ENCODE assay signal across 27 cellular contexts in the genomic region with DNA sequence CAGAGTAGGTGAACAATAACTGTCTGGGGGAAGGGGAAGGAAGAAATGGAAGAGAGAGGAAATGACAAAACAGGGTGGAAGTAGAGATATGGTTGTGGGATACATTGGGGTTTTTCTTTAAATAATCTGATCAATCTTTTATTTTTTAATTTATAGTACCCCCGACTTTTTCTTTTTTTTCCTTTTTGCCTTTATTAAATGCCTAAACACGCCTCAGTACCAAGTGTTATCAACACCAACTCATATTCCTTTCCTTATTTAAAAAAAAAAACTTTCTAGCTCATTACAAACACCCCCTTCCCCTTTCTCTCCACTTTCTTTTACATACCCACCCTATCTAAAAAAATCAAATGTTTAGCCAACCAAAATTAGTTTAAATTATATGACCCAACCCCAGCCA. TPM values are rescaled to one million over a fixed set of nuclear protein-coding genes. Genes with fewer than 3 reads are reported as not detected.
"Had no signal": no experiment of that assay in that cellular context is flagged by ENCODE, and none has a peak within 500 bp of the region (broad histone marks: within the 10 kb centered on the region; RNA-seq: fewer than 3 reads in every experiment).

No MANE protein-coding gene starts in this region.

- DNase-seq: activated CD4-positive, alpha-beta T cell treated with anti-CD3 and anti-CD28 coated beads for 36 hours; activated CD8-positive, alpha-beta memory T cell treated with anti-CD3 and anti-CD28 coated beads, Interleukin-2, amount 50 U/mL, for 4 hours; activated CD8-positive, alpha-beta T cell treated with anti-CD3 and anti-CD28 coated beads for 36 hours; activated effector memory CD4-positive, alpha-beta T cell treated with anti-CD3 and anti-CD28 coated beads, Interleukin-2, amount 50 U/mL, for 16 hours; activated naive CD4-positive, alpha-beta T cell treated with Interleukin-2 at 50 U/mL for 16 hours; activated naive CD8-positive, alpha-beta T cell treated with anti-CD3 and anti-CD28 coated beads, Interleukin-2, amount 50 U/mL, for 24 hours; amniotic stem cell; cerebellar nuclear complex; NCI-H146; NCI-H187 treated with DMSO at 0.1 percent for 48 hours; NCI-H2081 treated with DMSO at 0.1 percent for 48 hours; NCI-H446; NCI-H524; Peyer's patch; Right ventricle myocardium superior; T1000; WERI-Rb-1 had no signal

- H3K4me2 ChIP-seq: KMS-11 had no signal

- H3K27ac ChIP-seq: ascending aorta, KMS-11, Peyer's patch, RWPE1, SJSA1, WERI-Rb-1 had no signal

- H3K27ac Mint-ChIP-seq: activated CD4-positive, alpha-beta T cell treated with anti-CD3 and anti-CD28 coated beads for 36 hours; activated CD8-positive, alpha-beta T cell treated with anti-CD3 and anti-CD28 coated beads for 36 hours; activated naive CD4-positive, alpha-beta T cell treated with anti-CD3 and anti-CD28 coated beads, Interleukin-2, amount 50 U/mL, for 72 hours; activated naive CD8-positive, alpha-beta T cell treated with anti-CD3 and anti-CD28 coated beads, Interleukin-2, amount 50 U/mL, for 24 hours; activated T-helper 1 cell treated with anti-CD3 and anti-CD28 coated beads, Interleukin-12 subunit alpha, Interleukin-12 subunit beta, Interleukin-2, Interleukin-4 antibody, amounts not matched to agents 30 ng/mL and 10 ng/mL and 1 ng/mL, durations not matched to agents 14 hours and 24 hours and 36 hours; IgD-negative memory B cell; T-helper 1 cell treated with Interleukin-12 subunit alpha and Interleukin-12 subunit beta and Interleukin-4 antibody, amounts not matched to agents 30 μg/mL and 1 μg/mL, for 36 hours had no signal

- H3K9me3 ChIP-seq: ascending aorta, Peyer's patch, SJSA1 had no signal

- H3K4me3 ChIP-seq: ascending aorta, Peyer's patch, SJSA1 had no signal

- H3K9ac ChIP-seq: KMS-11 had no signal

- H3K27me3 Mint-ChIP-seq: activated CD4-positive, alpha-beta T cell treated with anti-CD3 and anti-CD28 coated beads for 36 hours; activated CD8-positive, alpha-beta T cell treated with anti-CD3 and anti-CD28 coated beads for 36 hours; activated naive CD8-positive, alpha-beta T cell treated with anti-CD3 and anti-CD28 coated beads, Interleukin-2, amount 50 U/mL, for 24 hours; brain; IgD-negative memory B cell had no signal

- H3K4me1 ChIP-seq: ascending aorta, Peyer's patch had no signal

- H3K4me3 Mint-ChIP-seq: activated CD4-positive, alpha-beta T cell treated with anti-CD3 and anti-CD28 coated beads for 36 hours; activated CD8-positive, alpha-beta T cell treated with anti-CD3 and anti-CD28 coated beads for 36 hours; activated naive CD8-positive, alpha-beta T cell treated with anti-CD3 and anti-CD28 coated beads, Interleukin-2, amount 50 U/mL, for 24 hours; activated T-helper 1 cell treated with anti-CD3 and anti-CD28 coated beads, Interleukin-12 subunit alpha, Interleukin-12 subunit beta, Interleukin-2, Interleukin-4 antibody, amounts not matched to agents 30 ng/mL and 10 ng/mL and 1 ng/mL, durations not matched to agents 14 hours and 24 hours and 36 hours; brain; T-helper 1 cell treated with Interleukin-12 subunit alpha and Interleukin-12 subunit beta and Interleukin-4 antibody, amounts not matched to agents 30 μg/mL and 1 μg/mL, for 36 hours had no signal

- ATAC-seq: activated CD4-positive, alpha-beta T cell treated with anti-CD3 and anti-CD28 coated beads for 36 hours; activated CD8-positive, alpha-beta T cell treated with anti-CD3 and anti-CD28 coated beads for 36 hours; activated naive CD4-positive, alpha-beta T cell treated with anti-CD3 and anti-CD28 coated beads, Interleukin-2, amount 50 U/mL, for 72 hours; activated naive CD8-positive, alpha-beta T cell treated with anti-CD3 and anti-CD28 coated beads, Interleukin-2, amount 50 U/mL, for 24 hours had no signal

- FAIRE-seq: TTC549 had no signal

- H3K4me1 Mint-ChIP-seq: activated CD4-positive, alpha-beta T cell treated with anti-CD3 and anti-CD28 coated beads for 36 hours; activated naive CD8-positive, alpha-beta T cell treated with anti-CD3 and anti-CD28 coated beads, Interleukin-2, amount 50 U/mL, for 24 hours; brain had no signal

- H3K9me3 Mint-ChIP-seq: activated CD8-positive, alpha-beta T cell treated with anti-CD3 and anti-CD28 coated beads for 36 hours; activated naive CD4-positive, alpha-beta T cell treated with anti-CD3 and anti-CD28 coated beads, Interleukin-2, amount 50 U/mL, for 72 hours; activated naive CD8-positive, alpha-beta T cell treated with anti-CD3 and anti-CD28 coated beads, Interleukin-2, amount 50 U/mL, for 24 hours; activated T-helper 1 cell treated with anti-CD3 and anti-CD28 coated beads, Interleukin-12 subunit alpha, Interleukin-12 subunit beta, Interleukin-2, Interleukin-4 antibody, amounts not matched to agents 30 ng/mL and 10 ng/mL and 1 ng/mL, durations not matched to agents 14 hours and 24 hours and 36 hours; brain; IgD-negative memory B cell; T-helper 1 cell treated with Interleukin-12 subunit alpha and Interleukin-12 subunit beta and Interleukin-4 antibody, amounts not matched to agents 30 μg/mL and 1 μg/mL, for 36 hours had no signal

- H3K27me3 ChIP-seq: ascending aorta, Peyer's patch, SJSA1 had no signal

RNA-seq across cellular contexts. Expression of a gene that starts 21.1 kb away (rescaled TPM):
- total RNA-seq: activated CD4-positive, alpha-beta T cell treated with anti-CD3 and anti-CD28 coated beads for 36 hours; activated CD8-positive, alpha-beta T cell treated with anti-CD3 and anti-CD28 coated beads for 36 hours; activated naive CD4-positive, alpha-beta T cell treated with anti-CD3 and anti-CD28 coated beads, Interleukin-2, amount 50 U/mL, for 72 hours; activated T-helper 1 cell treated with anti-CD3 and anti-CD28 coated beads, Interleukin-12 subunit alpha, Interleukin-12 subunit beta, Interleukin-2, Interleukin-4 antibody, amounts not matched to agents 30 ng/mL and 10 ng/mL and 1 ng/mL, durations not matched to agents 14 hours and 24 hours and 36 hours; ascending aorta; Peyer's patch; SJSA1 had no signal
